1 cellular context compared by ENCODE assay signal in the genomic region with DNA sequence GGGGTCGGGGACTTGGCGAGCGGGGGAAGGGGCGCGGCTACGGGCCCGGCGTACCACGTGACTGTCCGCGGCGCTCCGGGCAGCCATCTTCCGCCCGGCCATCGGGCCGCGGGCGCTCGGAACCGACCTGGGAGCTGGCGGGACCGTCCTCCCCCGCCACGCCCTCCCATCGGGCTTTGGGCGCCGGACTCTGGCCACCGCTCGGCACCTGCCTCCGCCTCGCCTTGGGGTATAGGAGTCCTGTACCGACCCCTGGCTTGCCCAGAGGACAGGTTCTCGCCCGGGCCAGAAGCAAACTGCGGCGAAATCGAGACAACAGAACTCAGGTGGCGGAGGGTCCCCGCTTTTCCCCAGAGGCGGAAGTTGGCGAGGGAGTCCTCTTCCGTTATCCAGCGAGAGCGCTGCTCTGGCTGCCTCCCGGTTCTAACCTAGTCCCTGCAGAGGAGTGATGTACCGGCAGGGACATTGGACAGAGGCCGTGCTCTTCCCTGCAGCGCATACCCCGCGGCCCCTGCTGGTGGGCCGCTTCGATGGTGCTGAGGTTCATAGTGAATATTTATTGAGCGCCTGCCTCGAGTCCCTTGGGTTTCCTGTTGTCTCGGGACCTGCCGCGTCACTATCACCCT.
TF ChIP-seq lines count a peak whose summit lies in the region.

No MANE protein-coding gene starts in this region.

TF ChIP-seq in GM12878, 131 proteins besides CTCF, POLR2A, EP300 and RAD21 (continued from another document and continues in another):
- TF ChIP-seq, protein P1, sequence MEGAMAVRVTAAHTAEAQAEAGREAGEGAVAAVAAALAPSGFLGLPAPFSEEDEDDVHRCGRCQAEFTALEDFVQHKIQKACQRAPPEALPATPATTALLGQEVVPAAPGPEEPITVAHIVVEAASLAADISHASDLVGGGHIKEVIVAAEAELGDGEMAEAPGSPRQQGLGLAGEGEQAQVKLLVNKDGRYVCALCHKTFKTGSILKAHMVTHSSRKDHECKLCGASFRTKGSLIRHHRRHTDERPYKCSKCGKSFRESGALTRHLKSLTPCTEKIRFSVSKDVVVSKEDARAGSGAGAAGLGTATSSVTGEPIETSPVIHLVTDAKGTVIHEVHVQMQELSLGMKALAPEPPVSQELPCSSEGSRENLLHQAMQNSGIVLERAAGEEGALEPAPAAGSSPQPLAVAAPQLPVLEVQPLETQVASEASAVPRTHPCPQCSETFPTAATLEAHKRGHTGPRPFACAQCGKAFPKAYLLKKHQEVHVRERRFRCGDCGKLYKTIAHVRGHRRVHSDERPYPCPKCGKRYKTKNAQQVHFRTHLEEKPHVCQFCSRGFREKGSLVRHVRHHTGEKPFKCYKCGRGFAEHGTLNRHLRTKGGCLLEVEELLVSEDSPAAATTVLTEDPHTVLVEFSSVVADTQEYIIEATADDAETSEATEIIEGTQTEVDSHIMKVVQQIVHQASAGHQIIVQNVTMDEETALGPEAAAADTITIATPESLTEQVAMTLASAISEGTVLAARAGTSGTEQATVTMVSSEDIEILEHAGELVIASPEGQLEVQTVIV (IDR thresholded peaks at IDR 0.05; ENCODE audit: borderline replicate concordance, partially characterized antibody): no peak
- no peak for TF ChIP-seq FOS (IDR thresholded peaks at IDR 0.05; ENCODE audit: borderline replicate concordance, extremely low read depth, insufficient read length)
- no peak for TF ChIP-seq IRF4 (IDR thresholded peaks at IDR 0.05; ENCODE audit: low read depth, low read length)
- TF ChIP-seq, protein P2, sequence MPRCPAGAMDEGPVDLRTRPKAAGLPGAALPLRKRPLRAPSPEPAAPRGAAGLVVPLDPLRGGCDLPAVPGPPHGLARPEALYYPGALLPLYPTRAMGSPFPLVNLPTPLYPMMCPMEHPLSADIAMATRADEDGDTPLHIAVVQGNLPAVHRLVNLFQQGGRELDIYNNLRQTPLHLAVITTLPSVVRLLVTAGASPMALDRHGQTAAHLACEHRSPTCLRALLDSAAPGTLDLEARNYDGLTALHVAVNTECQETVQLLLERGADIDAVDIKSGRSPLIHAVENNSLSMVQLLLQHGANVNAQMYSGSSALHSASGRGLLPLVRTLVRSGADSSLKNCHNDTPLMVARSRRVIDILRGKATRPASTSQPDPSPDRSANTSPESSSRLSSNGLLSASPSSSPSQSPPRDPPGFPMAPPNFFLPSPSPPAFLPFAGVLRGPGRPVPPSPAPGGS (IDR thresholded peaks at IDR 0.05; ENCODE audit: borderline replicate concordance, insufficient read depth, low read depth, low read length, poor library complexity, severe bottlenecking): no peak
- TF ChIP-seq TBL1XR1 (IDR thresholded peaks at IDR 0.05; ENCODE audit: low read depth, low read length): no peak
- TF ChIP-seq, protein P3, sequence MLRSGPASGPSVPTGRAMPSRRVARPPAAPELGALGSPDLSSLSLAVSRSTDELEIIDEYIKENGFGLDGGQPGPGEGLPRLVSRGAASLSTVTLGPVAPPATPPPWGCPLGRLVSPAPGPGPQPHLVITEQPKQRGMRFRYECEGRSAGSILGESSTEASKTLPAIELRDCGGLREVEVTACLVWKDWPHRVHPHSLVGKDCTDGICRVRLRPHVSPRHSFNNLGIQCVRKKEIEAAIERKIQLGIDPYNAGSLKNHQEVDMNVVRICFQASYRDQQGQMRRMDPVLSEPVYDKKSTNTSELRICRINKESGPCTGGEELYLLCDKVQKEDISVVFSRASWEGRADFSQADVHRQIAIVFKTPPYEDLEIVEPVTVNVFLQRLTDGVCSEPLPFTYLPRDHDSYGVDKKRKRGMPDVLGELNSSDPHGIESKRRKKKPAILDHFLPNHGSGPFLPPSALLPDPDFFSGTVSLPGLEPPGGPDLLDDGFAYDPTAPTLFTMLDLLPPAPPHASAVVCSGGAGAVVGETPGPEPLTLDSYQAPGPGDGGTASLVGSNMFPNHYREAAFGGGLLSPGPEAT (IDR thresholded peaks at IDR 0.05; ENCODE audit: low read depth): no peak
- TF ChIP-seq, protein P4, sequence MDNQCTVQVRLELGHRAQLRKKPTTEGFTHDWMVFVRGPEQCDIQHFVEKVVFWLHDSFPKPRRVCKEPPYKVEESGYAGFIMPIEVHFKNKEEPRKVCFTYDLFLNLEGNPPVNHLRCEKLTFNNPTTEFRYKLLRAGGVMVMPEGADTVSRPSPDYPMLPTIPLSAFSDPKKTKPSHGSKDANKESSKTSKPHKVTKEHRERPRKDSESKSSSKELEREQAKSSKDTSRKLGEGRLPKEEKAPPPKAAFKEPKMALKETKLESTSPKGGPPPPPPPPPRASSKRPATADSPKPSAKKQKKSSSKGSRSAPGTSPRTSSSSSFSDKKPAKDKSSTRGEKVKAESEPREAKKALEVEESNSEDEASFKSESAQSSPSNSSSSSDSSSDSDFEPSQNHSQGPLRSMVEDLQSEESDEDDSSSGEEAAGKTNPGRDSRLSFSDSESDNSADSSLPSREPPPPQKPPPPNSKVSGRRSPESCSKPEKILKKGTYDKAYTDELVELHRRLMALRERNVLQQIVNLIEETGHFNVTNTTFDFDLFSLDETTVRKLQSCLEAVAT (IDR thresholded peaks at IDR 0.05): peak; percentile 35; the same call in 1 of the 2 replicates
- 0 out of 2 replicates have a peak, but pooled peaks have one; percentile 39 for TF ChIP-seq NR2F1 (conservative IDR thresholded peaks at IDR 0.05)
- TF ChIP-seq CREB1 (IDR thresholded peaks at IDR 0.05; ENCODE audit: low read depth): 0 out of 2 replicates have a peak, but pooled peaks have one; percentile 19
- TF ChIP-seq, protein P5, sequence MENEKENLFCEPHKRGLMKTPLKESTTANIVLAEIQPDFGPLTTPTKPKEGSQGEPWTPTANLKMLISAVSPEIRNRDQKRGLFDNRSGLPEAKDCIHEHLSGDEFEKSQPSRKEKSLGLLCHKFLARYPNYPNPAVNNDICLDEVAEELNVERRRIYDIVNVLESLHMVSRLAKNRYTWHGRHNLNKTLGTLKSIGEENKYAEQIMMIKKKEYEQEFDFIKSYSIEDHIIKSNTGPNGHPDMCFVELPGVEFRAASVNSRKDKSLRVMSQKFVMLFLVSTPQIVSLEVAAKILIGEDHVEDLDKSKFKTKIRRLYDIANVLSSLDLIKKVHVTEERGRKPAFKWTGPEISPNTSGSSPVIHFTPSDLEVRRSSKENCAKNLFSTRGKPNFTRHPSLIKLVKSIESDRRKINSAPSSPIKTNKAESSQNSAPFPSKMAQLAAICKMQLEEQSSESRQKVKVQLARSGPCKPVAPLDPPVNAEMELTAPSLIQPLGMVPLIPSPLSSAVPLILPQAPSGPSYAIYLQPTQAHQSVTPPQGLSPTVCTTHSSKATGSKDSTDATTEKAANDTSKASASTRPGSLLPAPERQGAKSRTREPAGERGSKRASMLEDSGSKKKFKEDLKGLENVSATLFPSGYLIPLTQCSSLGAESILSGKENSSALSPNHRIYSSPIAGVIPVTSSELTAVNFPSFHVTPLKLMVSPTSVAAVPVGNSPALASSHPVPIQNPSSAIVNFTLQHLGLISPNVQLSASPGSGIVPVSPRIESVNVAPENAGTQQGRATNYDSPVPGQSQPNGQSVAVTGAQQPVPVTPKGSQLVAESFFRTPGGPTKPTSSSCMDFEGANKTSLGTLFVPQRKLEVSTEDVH (IDR thresholded peaks at IDR 0.05; ENCODE audit: low read depth, partially characterized antibody): no peak
- TF ChIP-seq LARP7 (IDR thresholded peaks at IDR 0.05): no peak; the same call in 1 of the 2 replicates
- no peak for TF ChIP-seq JUNB (IDR thresholded peaks at IDR 0.05)
- no peak for TF ChIP-seq ZSCAN29 (IDR thresholded peaks at IDR 0.05)
- TF ChIP-seq STAT1 (conservative IDR thresholded peaks at IDR 0.05): no peak
- TF ChIP-seq, protein P6, sequence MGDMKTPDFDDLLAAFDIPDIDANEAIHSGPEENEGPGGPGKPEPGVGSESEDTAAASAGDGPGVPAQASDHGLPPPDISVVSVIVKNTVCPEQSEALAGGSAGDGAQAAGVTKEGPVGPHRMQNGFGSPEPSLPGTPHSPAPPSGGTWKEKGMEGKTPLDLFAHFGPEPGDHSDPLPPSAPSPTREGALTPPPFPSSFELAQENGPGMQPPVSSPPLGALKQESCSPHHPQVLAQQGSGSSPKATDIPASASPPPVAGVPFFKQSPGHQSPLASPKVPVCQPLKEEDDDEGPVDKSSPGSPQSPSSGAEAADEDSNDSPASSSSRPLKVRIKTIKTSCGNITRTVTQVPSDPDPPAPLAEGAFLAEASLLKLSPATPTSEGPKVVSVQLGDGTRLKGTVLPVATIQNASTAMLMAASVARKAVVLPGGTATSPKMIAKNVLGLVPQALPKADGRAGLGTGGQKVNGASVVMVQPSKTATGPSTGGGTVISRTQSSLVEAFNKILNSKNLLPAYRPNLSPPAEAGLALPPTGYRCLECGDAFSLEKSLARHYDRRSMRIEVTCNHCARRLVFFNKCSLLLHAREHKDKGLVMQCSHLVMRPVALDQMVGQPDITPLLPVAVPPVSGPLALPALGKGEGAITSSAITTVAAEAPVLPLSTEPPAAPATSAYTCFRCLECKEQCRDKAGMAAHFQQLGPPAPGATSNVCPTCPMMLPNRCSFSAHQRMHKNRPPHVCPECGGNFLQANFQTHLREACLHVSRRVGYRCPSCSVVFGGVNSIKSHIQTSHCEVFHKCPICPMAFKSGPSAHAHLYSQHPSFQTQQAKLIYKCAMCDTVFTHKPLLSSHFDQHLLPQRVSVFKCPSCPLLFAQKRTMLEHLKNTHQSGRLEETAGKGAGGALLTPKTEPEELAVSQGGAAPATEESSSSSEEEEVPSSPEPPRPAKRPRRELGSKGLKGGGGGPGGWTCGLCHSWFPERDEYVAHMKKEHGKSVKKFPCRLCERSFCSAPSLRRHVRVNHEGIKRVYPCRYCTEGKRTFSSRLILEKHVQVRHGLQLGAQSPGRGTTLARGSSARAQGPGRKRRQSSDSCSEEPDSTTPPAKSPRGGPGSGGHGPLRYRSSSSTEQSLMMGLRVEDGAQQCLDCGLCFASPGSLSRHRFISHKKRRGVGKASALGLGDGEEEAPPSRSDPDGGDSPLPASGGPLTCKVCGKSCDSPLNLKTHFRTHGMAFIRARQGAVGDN (IDR thresholded peaks at IDR 0.05): 0 out of 2 replicates have a peak, but pooled peaks have one; percentile 4
- no peak for TF ChIP-seq KAT2A (conservative IDR thresholded peaks at IDR 0.05; ENCODE audit: control insufficient read depth, low read depth, low read length)
- peak; percentile 50 for TF ChIP-seq MEF2B (IDR thresholded peaks at IDR 0.05; ENCODE audit: partially characterized antibody, poor library complexity, severe bottlenecking)
- no peak for TF ChIP-seq TARDBP (IDR thresholded peaks at IDR 0.05; ENCODE audit: borderline replicate concordance)
- TF ChIP-seq NFXL1 (IDR thresholded peaks at IDR 0.05; ENCODE audit: borderline replicate concordance): no peak; the same call in 1 of the 2 replicates
- TF ChIP-seq HDAC2 (IDR thresholded peaks at IDR 0.05): no peak
- TF ChIP-seq POLR2AphosphoS2 (IDR thresholded peaks at IDR 0.05; ENCODE audit: low read depth, low read length): no peak
- no peak for TF ChIP-seq ASH2L (IDR thresholded peaks at IDR 0.05; ENCODE audit: borderline replicate concordance, low read depth)
- TF ChIP-seq KDM1A (IDR thresholded peaks at IDR 0.05; ENCODE audit: borderline replicate concordance): no peak
- TF ChIP-seq, protein P7, sequence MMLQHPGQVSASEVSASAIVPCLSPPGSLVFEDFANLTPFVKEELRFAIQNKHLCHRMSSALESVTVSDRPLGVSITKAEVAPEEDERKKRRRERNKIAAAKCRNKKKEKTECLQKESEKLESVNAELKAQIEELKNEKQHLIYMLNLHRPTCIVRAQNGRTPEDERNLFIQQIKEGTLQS (IDR thresholded peaks at IDR 0.05; ENCODE audit: borderline replicate concordance, extremely low read depth, low read depth, low read length): 0 out of 2 replicates have a peak, but pooled peaks have one; percentile 14
- no peak for TF ChIP-seq HDAC6 (IDR thresholded peaks at IDR 0.05; ENCODE audit: unreplicated experiment)
- no peak for TF ChIP-seq RELA (IDR thresholded peaks at IDR 0.05; ENCODE audit: borderline replicate concordance, partially characterized antibody)
- 0 out of 2 replicates have a peak, but pooled peaks have one; percentile 33 for TF ChIP-seq SMARCA5 (IDR thresholded peaks at IDR 0.05)
- no peak for TF ChIP-seq NFIC (IDR thresholded peaks at IDR 0.05; ENCODE audit: low read depth, low read length)
- 0 out of 2 replicates have a peak, but pooled peaks have one; percentile 22 for TF ChIP-seq CBX5 (IDR thresholded peaks at IDR 0.05; ENCODE audit: low read depth)
- TF ChIP-seq, protein P8, sequence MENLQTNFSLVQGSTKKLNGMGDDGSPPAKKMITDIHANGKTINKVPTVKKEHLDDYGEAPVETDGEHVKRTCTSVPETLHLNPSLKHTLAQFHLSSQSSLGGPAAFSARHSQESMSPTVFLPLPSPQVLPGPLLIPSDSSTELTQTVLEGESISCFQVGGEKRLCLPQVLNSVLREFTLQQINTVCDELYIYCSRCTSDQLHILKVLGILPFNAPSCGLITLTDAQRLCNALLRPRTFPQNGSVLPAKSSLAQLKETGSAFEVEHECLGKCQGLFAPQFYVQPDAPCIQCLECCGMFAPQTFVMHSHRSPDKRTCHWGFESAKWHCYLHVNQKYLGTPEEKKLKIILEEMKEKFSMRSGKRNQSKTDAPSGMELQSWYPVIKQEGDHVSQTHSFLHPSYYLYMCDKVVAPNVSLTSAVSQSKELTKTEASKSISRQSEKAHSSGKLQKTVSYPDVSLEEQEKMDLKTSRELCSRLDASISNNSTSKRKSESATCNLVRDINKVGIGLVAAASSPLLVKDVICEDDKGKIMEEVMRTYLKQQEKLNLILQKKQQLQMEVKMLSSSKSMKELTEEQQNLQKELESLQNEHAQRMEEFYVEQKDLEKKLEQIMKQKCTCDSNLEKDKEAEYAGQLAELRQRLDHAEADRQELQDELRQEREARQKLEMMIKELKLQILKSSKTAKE (IDR thresholded peaks at IDR 0.05; ENCODE audit: low read depth, poor library complexity, severe bottlenecking): peak; percentile 14
- TF ChIP-seq HDGF (IDR thresholded peaks at IDR 0.05): no peak
- no peak for TF ChIP-seq EZH2 (IDR thresholded peaks at IDR 0.05; ENCODE audit: borderline replicate concordance, control insufficient read depth, low read depth, low read length)
- TF ChIP-seq ZNF207 (IDR thresholded peaks at IDR 0.05; ENCODE audit: borderline replicate concordance): no peak
- no peak for TF ChIP-seq PAX8 (IDR thresholded peaks at IDR 0.05)
- TF ChIP-seq SPI1 (IDR thresholded peaks at IDR 0.05; ENCODE audit: borderline replicate concordance, insufficient read depth, low read depth, low read length): no peak
- no peak; the same call in 1 of the 2 replicates for TF ChIP-seq RB1 (IDR thresholded peaks at IDR 0.05; ENCODE audit: borderline replicate concordance)
- TF ChIP-seq STAT3 (IDR thresholded peaks at IDR 0.05; ENCODE audit: low read depth, low read length): no peak
